ENCODE assay signal across 12 cellular contexts in genomic region chr7:39130740-39131538, GRCh38.
A peak's percentile ranks its signal among the peaks of the same experiment; 100 is the strongest.
DNase-seq lines count a peak whose midpoint lies in the region; ATAC-seq, FAIRE-seq and TF ChIP-seq lines count a peak whose summit lies in the region.
"Had no signal": no experiment of that assay in that cellular context is flagged by ENCODE, and none has a peak within 500 bp of the region (broad histone marks: within the 10 kb centered on the region; RNA-seq: fewer than 3 reads in every experiment).

No MANE protein-coding gene starts in this region.

- TF ChIP-seq CTCF in PC-9 (conservative IDR thresholded peaks at IDR 0.05) (no peak), HepG2 (CRISPR knock-in tag; IDR thresholded peaks at IDR 0.05) (no peak), endodermal cell (conservative IDR thresholded peaks at IDR 0.05) (no peak)

- H3K9me2 ChIP-seq in PC-9 (ENCODE audit: insufficient read depth) = no peaks in the 10 kb centered on the region

- peak; percentile 56; the same call in 2 of the 3 replicates for ATAC-seq in HepG2

- no peaks in the 10 kb centered on the region for H3K36me3 Mint-ChIP-seq in endodermal cell (ENCODE audit: low read depth)

- POLR2A ChIA-PET in PC-9 (lab: Charles Lee; ENCODE audit: unreplicated experiment) = no interaction called here
- POLR2A ChIA-PET in HepG2 (lab: Yijun Ruan, JAX) = no interaction called here

- DNase-seq in H7 = peak; percentile 16
- DNase-seq in PC-9 = no peak
- DNase-seq in HepG2 (ENCODE audit: low spot score) = no peak
- DNase-seq in endodermal cell = no peak
- no peak for DNase-seq in COLO829 (ENCODE audit: low spot score)
- no peak for DNase-seq in HT-29 (ENCODE audit: low spot score)
- DNase-seq in A172 (ENCODE audit: low spot score) = no peak
- DNase-seq: DND-41; mesendoderm; stimulated activated CD4-positive, alpha-beta T cell treated with anti-CD3 and anti-CD28 coated beads, Interleukin-1b, Interleukin-23, amount 100 ng/mL, for 48 hours; tibial artery had no signal

- no peaks in the 10 kb centered on the region for H3K27me3 Mint-ChIP-seq in endodermal cell (ENCODE audit: insufficient read depth)

- H3K9me3 Mint-ChIP-seq in endodermal cell = no peaks in the 10 kb centered on the region

- H3K79me2 ChIP-seq in ACC112 (ENCODE audit: control insufficient read depth, insufficient read depth, low read length, unreplicated experiment) (no peaks in the 10 kb centered on the region), PC-9 (ENCODE audit: low read depth) (no peaks in the 10 kb centered on the region), HepG2 (ENCODE audit: insufficient read depth, low read length) (no peaks in the 10 kb centered on the region)

- H2AFZ ChIP-seq in ACC112 (ENCODE audit: low read length, unreplicated experiment) = no peak overlapping the region
- 0 out of 2 replicates have a peak overlapping the region, but pooled peaks have one; percentile 53 for H2AFZ ChIP-seq in PC-9
- no peak overlapping the region for H2AFZ ChIP-seq in HepG2 (ENCODE audit: low read length)

- no peak for FAIRE-seq in HepG2 (lab: Jason Lieb, UNC)

- no peaks in the 10 kb centered on the region for H3K36me3 ChIP-seq in ACC112 (ENCODE audit: insufficient read depth, low read length)
- H3K36me3 ChIP-seq in H7 (replicated peaks; ENCODE audit: control insufficient read depth, insufficient read depth, low read length) = no peaks in the 10 kb centered on the region
- H3K36me3 ChIP-seq in PC-9 (ENCODE audit: low read depth) = no peaks in the 10 kb centered on the region
- H3K36me3 ChIP-seq in HepG2 (replicated peaks in 1 of 2; ENCODE audit: control insufficient read depth in 1 of 2, insufficient read depth in 2 of 2, low read length in 2 of 2) = no peaks in the 10 kb centered on the region
- no peaks in the 10 kb centered on the region for H3K36me3 ChIP-seq in endodermal cell (ENCODE audit: control insufficient read depth, insufficient read depth, low read length)
- H3K36me3 ChIP-seq: tibial artery had no signal

- TF ChIP-seq EP300 in HepG2 (IDR thresholded peaks at IDR 0.05; ENCODE audit: low read depth in 2 of 2, low read length in 2 of 2) = no peak
- TF ChIP-seq EP300 in HepG2 (CRISPR knock-in tag; IDR thresholded peaks at IDR 0.05; ENCODE audit: borderline replicate concordance) = no peak

- no peak overlapping the region for H3K4me3 Mint-ChIP-seq in endodermal cell

- peaks cover 31% of the 10 kb centered on the region for H3K27me3 ChIP-seq in ACC112 (ENCODE audit: insufficient read depth, low read length)
- H3K27me3 ChIP-seq in H7 (ENCODE audit: control insufficient read depth, insufficient read depth, low read length) = no peaks in the 10 kb centered on the region
- peaks cover 69% of the 10 kb centered on the region for H3K27me3 ChIP-seq in PC-9 (ENCODE audit: insufficient read depth, low read depth)
- peaks cover 0 to 10% of the 10 kb centered on the region in 2 experiments; a peak in 3 of 5 replicates for H3K27me3 ChIP-seq in HepG2 (ENCODE audit: control insufficient read depth in 1 of 2, insufficient read depth in 2 of 2, low read length in 2 of 2)
- H3K27me3 ChIP-seq in endodermal cell (ENCODE audit: control insufficient read depth, insufficient read depth, low read length, poor library complexity, severe bottlenecking) = no peaks in the 10 kb centered on the region
- H3K27me3 ChIP-seq: tibial artery had no signal

- H4K20me1 ChIP-seq in PC-9 (ENCODE audit: insufficient read depth) = no peaks in the 10 kb centered on the region
- H4K20me1 ChIP-seq in HepG2 (ENCODE audit: insufficient read depth, low read length) = no peaks in the 10 kb centered on the region

- no peaks in the 10 kb centered on the region for H3F3A ChIP-seq in PC-9 (ENCODE audit: insufficient read depth, low read depth)

- in situ Hi-C loops in HepG2 (cut with HindIII; ENCODE audit: extremely low pct_ligation_motif_present, low pct_unique_long_range_greater_than_20kb) = no loop called here

- WGBS in HepG2 (ENCODE audit: low lambda C conversion rate) = 27% methylated on average over 26 of the region's 26 CpGs
- WGBS in endodermal cell (ENCODE audit: insufficient coverage in 1 of 2, insufficient read length in 1 of 2), 2 experiments = 93 to 95% methylated on average over 25 to 26 of the region's 26 CpGs

- BruUV-seq in PC-9 (replicated peaks; lab: Mats Ljungman, UMichigan) (no TSS peak), HepG2 (replicated peaks; lab: Mats Ljungman, UMichigan) (no TSS peak)

- H3K27ac Mint-ChIP-seq in endodermal cell = no peak overlapping the region

- H3K27ac ChIP-seq in ACC112 (ENCODE audit: low read depth, low read length) (no peak overlapping the region), PC-9 (no peak overlapping the region), HepG2 (ENCODE audit: extremely low read length, insufficient read depth, low read length) (no peak overlapping the region), endodermal cell (ENCODE audit: low read depth, low read length) (no peak overlapping the region)
- H3K27ac ChIP-seq: tibial artery had no signal

- H3K9ac ChIP-seq in HepG2 (ENCODE audit: insufficient read depth, low read depth, low read length) (no peak overlapping the region), endodermal cell (ENCODE audit: extremely low read depth, low read length, poor library complexity, severe bottlenecking) (no peak overlapping the region)

- no peak for TF ChIP-seq POLR2A in HepG2 (IDR thresholded peaks at IDR 0.05; ENCODE audit: insufficient read depth in 1 of 2, low read depth in 2 of 2, low read length in 2 of 2)

- H3K4me1 ChIP-seq in ACC112 (ENCODE audit: control insufficient read depth, insufficient read depth, low read length, unreplicated experiment) (no peaks in the 10 kb centered on the region), PC-9 (replicated peaks; ENCODE audit: insufficient read depth) (no peaks in the 10 kb centered on the region), HepG2 (ENCODE audit: insufficient read depth, low read length) (no peaks in the 10 kb centered on the region), endodermal cell (ENCODE audit: control insufficient read depth, insufficient read depth, low read length) (no peaks in the 10 kb centered on the region)
- H3K4me1 ChIP-seq: tibial artery had no signal

- H3K4me2 ChIP-seq in PC-9 (no peak overlapping the region), HepG2 (ENCODE audit: low read depth, low read length) (peak overlapping the region; percentile 26; the same call in 1 of the 2 replicates)

- CTCF ChIA-PET in PC-9 (lab: Charles Lee) (no interaction called here), HepG2 (lab: Yijun Ruan, JAX; ENCODE audit: low intra/inter-chr PET ratio, low total read pairs) (no interaction called here)

- no peak for TF ChIP-seq RAD21 in HepG2 (CRISPR knock-in tag; IDR thresholded peaks at IDR 0.05)

- intact Hi-C loops in PC-9 (cut with micrococcal nuclease; ENCODE audit: unreplicated experiment) = no loop called here
- intact Hi-C loops in HepG2 (cut with micrococcal nuclease; ENCODE audit: unreplicated experiment) = no loop called here

- H3K4me3 ChIP-seq in ACC112 (ENCODE audit: low read depth, low read length) = peak overlapping the region; percentile 48
- H3K4me3 ChIP-seq in H7 (ENCODE audit: insufficient read depth, low read depth, low read length) = no peak overlapping the region
- no peak overlapping the region for H3K4me3 ChIP-seq in PC-9
- no peak overlapping the region for H3K4me3 ChIP-seq in HepG2 (replicated peaks in 1 of 3; ENCODE audit: insufficient read depth in 1 of 3, low read depth in 2 of 3, low read length in 3 of 3)
- no peak overlapping the region for H3K4me3 ChIP-seq in endodermal cell (ENCODE audit: low read length)
- H3K4me3 ChIP-seq: tibial artery had no signal

- peaks cover 5% of the 10 kb centered on the region for H3K4me1 Mint-ChIP-seq in endodermal cell

- no peaks in the 10 kb centered on the region for H3K9me3 ChIP-seq in PC-9 (ENCODE audit: insufficient read depth, low read depth)
- no peaks in the 10 kb centered on the region for H3K9me3 ChIP-seq in HepG2 (ENCODE audit: low read length)
- H3K9me3 ChIP-seq in endodermal cell (ENCODE audit: control insufficient read depth, low read length) = no peaks in the 10 kb centered on the region
- H3K9me3 ChIP-seq: tibial artery had no signal

TF ChIP-seq in HepG2, 621 proteins besides CTCF, POLR2A, EP300 and RAD21 (continues in another document):
- TF ChIP-seq MED1 (CRISPR knock-in tag; IDR thresholded peaks at IDR 0.05) = no peak
- 0 out of 2 replicates have a peak, but pooled peaks have one; percentile 56 for TF ChIP-seq EZH2 (conservative IDR thresholded peaks at IDR 0.05; ENCODE audit: low read depth, low read length)
- TF ChIP-seq, protein P1, sequence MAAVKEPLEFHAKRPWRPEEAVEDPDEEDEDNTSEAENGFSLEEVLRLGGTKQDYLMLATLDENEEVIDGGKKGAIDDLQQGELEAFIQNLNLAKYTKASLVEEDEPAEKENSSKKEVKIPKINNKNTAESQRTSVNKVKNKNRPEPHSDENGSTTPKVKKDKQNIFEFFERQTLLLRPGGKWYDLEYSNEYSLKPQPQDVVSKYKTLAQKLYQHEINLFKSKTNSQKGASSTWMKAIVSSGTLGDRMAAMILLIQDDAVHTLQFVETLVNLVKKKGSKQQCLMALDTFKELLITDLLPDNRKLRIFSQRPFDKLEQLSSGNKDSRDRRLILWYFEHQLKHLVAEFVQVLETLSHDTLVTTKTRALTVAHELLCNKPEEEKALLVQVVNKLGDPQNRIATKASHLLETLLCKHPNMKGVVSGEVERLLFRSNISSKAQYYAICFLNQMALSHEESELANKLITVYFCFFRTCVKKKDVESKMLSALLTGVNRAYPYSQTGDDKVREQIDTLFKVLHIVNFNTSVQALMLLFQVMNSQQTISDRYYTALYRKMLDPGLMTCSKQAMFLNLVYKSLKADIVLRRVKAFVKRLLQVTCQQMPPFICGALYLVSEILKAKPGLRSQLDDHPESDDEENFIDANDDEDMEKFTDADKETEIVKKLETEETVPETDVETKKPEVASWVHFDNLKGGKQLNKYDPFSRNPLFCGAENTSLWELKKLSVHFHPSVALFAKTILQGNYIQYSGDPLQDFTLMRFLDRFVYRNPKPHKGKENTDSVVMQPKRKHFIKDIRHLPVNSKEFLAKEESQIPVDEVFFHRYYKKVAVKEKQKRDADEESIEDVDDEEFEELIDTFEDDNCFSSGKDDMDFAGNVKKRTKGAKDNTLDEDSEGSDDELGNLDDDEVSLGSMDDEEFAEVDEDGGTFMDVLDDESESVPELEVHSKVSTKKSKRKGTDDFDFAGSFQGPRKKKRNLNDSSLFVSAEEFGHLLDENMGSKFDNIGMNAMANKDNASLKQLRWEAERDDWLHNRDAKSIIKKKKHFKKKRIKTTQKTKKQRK (IDR thresholded peaks at IDR 0.05; ENCODE audit: low read length) = no peak
- TF ChIP-seq SRSF1 (optimal IDR thresholded peaks at IDR 0.05; ENCODE audit: low read depth, low read length) = no peak
- no peak for TF ChIP-seq ZNF3 (CRISPR knock-in tag; IDR thresholded peaks at IDR 0.05)
- no peak for TF ChIP-seq ZBTB7B (CRISPR knock-in tag; IDR thresholded peaks at IDR 0.05)
- no peak for TF ChIP-seq SMAD1 (CRISPR knock-in tag; IDR thresholded peaks at IDR 0.05; ENCODE audit: borderline replicate concordance, low read depth)
- TF ChIP-seq CREB1 (IDR thresholded peaks at IDR 0.05) = no peak
- TF ChIP-seq CREB1 (CRISPR knock-in tag; IDR thresholded peaks at IDR 0.05) = no peak
